In genomic region chr14:65941091-65941490, GRCh38 we compare ENCODE assay signal across 28 cellular contexts.
"Had no signal": no experiment of that assay in that cellular context is flagged by ENCODE, and none has a peak within 500 bp of the region (broad histone marks: within the 10 kb centered on the region; RNA-seq: fewer than 3 reads in every experiment).

No MANE protein-coding gene starts in this region.

- DNase-seq: activated CD4-positive, alpha-beta T cell treated with anti-CD3 and anti-CD28 coated beads for 36 hours; activated CD4-positive, alpha-beta T cell treated with anti-CD3 and anti-CD28 coated beads, Interleukin-2, amount 10 ng/mL, durations not matched to agents 7 days and 5 days; activated CD4-positive, alpha-beta T cell treated with anti-CD3 and anti-CD28 coated beads, Interleukin-2, amount 50 U/mL, for 48 hours; activated CD8-positive, alpha-beta T cell treated with anti-CD3 and anti-CD28 coated beads, Interleukin-2, amount 10 ng/mL, durations not matched to agents 7 days and 5 days; activated gamma-delta T cell; activated naive CD4-positive, alpha-beta T cell treated with Interleukin-2 at 50 U/mL for 16 hours; activated naive CD8-positive, alpha-beta T cell treated with anti-CD3 and anti-CD28 coated beads, Interleukin-2, amount 10 ng/mL, durations not matched to agents 7 days and 5 days; activated T-cell treated with anti-CD3 and anti-CD28 coated beads, Interleukin-2, amount 50 U/mL, for 24 hours; amygdala; colonic mucosa; Kasumi-1; KG1; MG63; NCI-H1048; NCI-H1436 treated with DMSO at 0.1 percent for 48 hours; NCI-H1694 treated with DMSO at 0.1 percent for 48 hours; NCI-H2029; NCI-H2227 treated with DMSO at 0.1 percent for 48 hours; NCI-H446; NCI-H510A treated with DMSO at 0.1 percent for 48 hours; NCI-H526 treated with DMSO at 0.1 percent for 48 hours; NCI-H82; NK-92 treated with Interleukin-12 subunit alpha and Interleukin-12 subunit beta, amount 100 ng/mL, for 24 hours; PC-3; Peyer's patch; RPMI8226; SHP77 treated with DMSO at 0.1 percent for 48 hours; SK-N-SH had no signal
